8 cellular contexts compared by ENCODE assay signal in the genomic region with DNA sequence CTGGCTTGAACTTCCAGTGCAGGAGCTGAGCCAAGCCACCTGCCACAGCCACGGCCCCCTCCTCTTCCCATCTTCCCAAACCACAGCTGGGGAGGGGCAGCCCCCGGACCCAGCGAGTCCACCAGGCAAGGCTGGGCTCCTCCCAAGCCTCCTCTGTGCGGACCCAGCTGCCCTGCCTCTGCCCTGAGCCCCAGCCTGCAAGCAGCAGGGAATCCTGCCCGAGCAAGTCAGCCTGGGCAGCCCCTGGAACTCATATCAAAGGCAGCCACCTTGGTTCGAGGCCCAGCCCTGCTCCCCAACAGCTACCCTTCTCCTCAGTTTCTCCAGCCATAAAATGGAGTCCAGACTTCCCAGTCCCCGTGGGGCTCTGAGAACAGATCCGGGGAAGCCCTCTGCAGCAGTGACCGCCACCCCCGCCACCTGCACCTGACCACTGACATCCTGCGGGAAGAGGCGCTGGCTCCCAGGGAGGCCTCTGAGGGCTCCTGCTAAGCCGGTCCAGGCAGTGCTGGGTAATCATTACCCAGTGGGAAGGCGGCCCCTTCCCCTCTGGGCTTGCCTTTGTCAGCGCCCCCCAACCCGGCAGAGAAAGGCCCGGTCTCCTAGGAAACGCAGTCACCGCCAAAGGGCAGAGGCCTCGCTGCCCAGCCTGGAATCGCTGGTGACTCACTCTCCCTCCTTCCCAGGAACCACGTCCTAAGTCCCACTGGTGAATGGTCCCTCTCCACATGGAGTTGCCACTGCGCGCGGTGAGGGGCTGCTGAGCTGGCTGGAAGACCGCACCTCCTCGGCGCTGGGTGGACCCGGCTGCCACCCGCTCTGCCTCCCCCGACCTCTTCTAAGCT. TPM values are rescaled to one million over a fixed set of nuclear protein-coding genes. Genes with fewer than 3 reads are reported as not detected.
A peak's percentile ranks its signal among the peaks of the same experiment; 100 is the strongest.
DNase-seq lines count a peak whose midpoint lies in the region; ATAC-seq and TF ChIP-seq lines count a peak whose summit lies in the region.

No MANE protein-coding gene starts in this region.

- H3K27ac Mint-ChIP-seq in activated CD8-positive, alpha-beta T cell treated with anti-CD3 and anti-CD28 coated beads for 36 hours = no peak overlapping the region

- peak; percentile 8; the same call in 1 of the 2 replicates for ATAC-seq in HCT116
- ATAC-seq in activated CD8-positive, alpha-beta T cell treated with anti-CD3 and anti-CD28 coated beads for 36 hours = no peak
- peak in 1 of 8 donors; percentile 23 for ATAC-seq in heart right ventricle
- ATAC-seq in psoas muscle = no peak
- no peak for ATAC-seq in GM18868 (IDR thresholded peaks at IDR 0.05; ENCODE audit: unreplicated experiment)

- H3K4me3 ChIP-seq in AG04449 (ENCODE audit: low read depth, low read length) (peak overlapping the region; percentile 86), HCT116 (replicated peaks in 1 of 2; ENCODE audit: low read depth in 1 of 2, low read length in 2 of 2) (peak overlapping the region; percentile 80 to 90), heart right ventricle (peak overlapping the region; percentile 60 to 82 (median 74)), psoas muscle (peak overlapping the region; percentile 64)

- no peaks in the 10 kb centered on the region for H3K27me3 ChIP-seq in HCT116 (ENCODE audit: insufficient read depth, low read length)
- peaks cover 0 to 17% (median 3%) of the 10 kb centered on the region in 7 donors for H3K27me3 ChIP-seq in heart right ventricle
- peaks cover 0 to 49% (median 8%) of the 10 kb centered on the region in 3 donors for H3K27me3 ChIP-seq in psoas muscle (ENCODE audit: insufficient read depth in 3 of 3, low read length in 2 of 3)

- no peaks in the 10 kb centered on the region for H3K36me3 Mint-ChIP-seq in activated CD8-positive, alpha-beta T cell treated with anti-CD3 and anti-CD28 coated beads for 36 hours (ENCODE audit: low read depth)

- no TSS peak for BruUV-seq in HCT116 (replicated peaks; lab: Mats Ljungman, UMichigan)

- H2AFZ ChIP-seq in HCT116 (ENCODE audit: low read depth, low read length, poor library complexity, severe bottlenecking) = no peak overlapping the region

- H3K36me3 ChIP-seq in HCT116 (ENCODE audit: control insufficient read depth in 1 of 2, insufficient read depth in 2 of 2, low read length in 2 of 2) (no peaks in the 10 kb centered on the region), heart right ventricle (no peaks in the 10 kb centered on the region), psoas muscle (ENCODE audit: insufficient read depth in 1 of 2, low read depth in 1 of 2) (no peaks in the 10 kb centered on the region)

- peak overlapping the region; percentile 54 for H3K4me3 Mint-ChIP-seq in activated CD8-positive, alpha-beta T cell treated with anti-CD3 and anti-CD28 coated beads for 36 hours

- H3K27ac ChIP-seq in HCT116 (ENCODE audit: low read depth, low read length) (peak overlapping the region; percentile 89), heart right ventricle (peak overlapping the region in 9 of 10 donors; percentile 50 to 97 (median 77)), psoas muscle (no peak overlapping the region)

- 47 to 66% methylated on average over 31 of the region's 31 CpGs for WGBS in heart right ventricle, 2 donors
- 30 to 46% (median 37%) methylated on average over 27 to 31 of the region's 31 CpGs for WGBS in psoas muscle, 3 donors

- no peak for TF ChIP-seq RAD21 in HCT116 (IDR thresholded peaks at IDR 0.05; ENCODE audit: low read depth)

- H3K79me2 ChIP-seq in HCT116 (ENCODE audit: insufficient read depth, low read length) = peaks cover 55% of the 10 kb centered on the region

- H3K9me3 ChIP-seq in HCT116 (ENCODE audit: control insufficient read depth in 1 of 2, insufficient read depth in 1 of 2, low read depth in 1 of 2, low read length in 2 of 2) (no peaks in the 10 kb centered on the region), heart right ventricle (no peaks in the 10 kb centered on the region), psoas muscle (no peaks in the 10 kb centered on the region)

- H3K9me3 Mint-ChIP-seq in activated CD8-positive, alpha-beta T cell treated with anti-CD3 and anti-CD28 coated beads for 36 hours = no peaks in the 10 kb centered on the region

- no peaks in the 10 kb centered on the region for H4K20me1 ChIP-seq in HCT116 (ENCODE audit: insufficient read depth)

- peak; percentile 33 for DNase-seq in AG04449 (ENCODE audit: low read depth, low spot score)
- peak; percentile 21 for DNase-seq in HCT116 (ENCODE audit: low read depth, low spot score)
- DNase-seq in activated CD8-positive, alpha-beta T cell treated with anti-CD3 and anti-CD28 coated beads for 36 hours = no peak
- no peak for DNase-seq in heart right ventricle
- peak; percentile 62 to 71 for DNase-seq in psoas muscle
- DNase-seq in UCSD-AML1 (lab: John Stamatoyannopoulos, UW; ENCODE audit: unreplicated experiment) = no peak
- no peak for DNase-seq in DMS 273 (lab: John Stamatoyannopoulos, UW; ENCODE audit: unreplicated experiment)

- H3K4me1 Mint-ChIP-seq in activated CD8-positive, alpha-beta T cell treated with anti-CD3 and anti-CD28 coated beads for 36 hours (ENCODE audit: low read depth) = peaks cover 2% of the 10 kb centered on the region

- POLR2A ChIA-PET in AG04449 (lab: Yijun Ruan, JAX) = interaction anchor here (1.1 kb wide), 1 partner anchor 35 kb away, joined by 4 read pairs; no protein-coding TSS in a partner anchor
- POLR2A ChIA-PET in HCT116 (lab: Charles Lee) = no interaction called here
- POLR2A ChIA-PET in activated CD8-positive, alpha-beta T cell treated with anti-CD3 and anti-CD28 coated beads for 36 hours (lab: Charles Lee) = interaction anchor here (0.6 to 0.8 kb wide), 2 partner anchors 10 to 209 kb away, joined by 3 read pairs; no protein-coding TSS in a partner anchor

- TF ChIP-seq POLR2A in HCT116 (IDR thresholded peaks at IDR 0.05; ENCODE audit: borderline replicate concordance, extremely low read depth, insufficient read depth, insufficient read length) = no peak

- H3K4me1 ChIP-seq in HCT116 (ENCODE audit: control insufficient read depth in 1 of 2, insufficient read depth in 2 of 2, low read length in 2 of 2) = peaks cover 19 to 40% of the 10 kb centered on the region in 2 experiments
- H3K4me1 ChIP-seq in heart right ventricle = peaks cover 8 to 34% (median 23%) of the 10 kb centered on the region in 9 donors
- peaks cover 4% of the 10 kb centered on the region for H3K4me1 ChIP-seq in psoas muscle

- RAD21 ChIA-PET in HCT116 (lab: Charles Lee; ENCODE audit: low non-redundant PET in 1 of 2, low total read pairs in 2 of 2, uncharacterized antibody in 2 of 2, unreplicated experiment in 2 of 2) = no interaction called here

- CTCF ChIA-PET in AG04449 (lab: Yijun Ruan, JAX) = interaction anchor here (0.8 to 1.6 kb wide), 6 partner anchors 12 to 208 kb away, joined by 3 to 12 read pairs (median 4); no protein-coding TSS in a partner anchor
- CTCF ChIA-PET in HCT116 (lab: Charles Lee) = no interaction called here
- CTCF ChIA-PET in activated CD8-positive, alpha-beta T cell treated with anti-CD3 and anti-CD28 coated beads for 36 hours (lab: Charles Lee) = interaction anchor here (1.0 kb wide), 1 partner anchor 208 kb away, joined by 3 read pairs; no protein-coding TSS in a partner anchor

- intact Hi-C loops in HCT116 (cut with micrococcal nuclease) (loop anchor here (5.0 to 10.0 kb wide), 3 partner anchors 248 to 636 kb away; partner anchors contain the start of genes SURF1 and SURF2), heart right ventricle (cut with DNase I) (no loop called here), psoas muscle (cut with DNase I) (loop anchor here in 1 of 2 donors (5.0 kb wide), 1 partner anchor 112 kb away; no protein-coding TSS in a partner anchor)
- intact Hi-C loops in activated CD8-positive, alpha-beta T cell treated with anti-CD3 and anti-CD28 coated beads for 36 hours (cut with micrococcal nuclease) = no loop called here

- peaks cover 3% of the 10 kb centered on the region for H3K27me3 Mint-ChIP-seq in activated CD8-positive, alpha-beta T cell treated with anti-CD3 and anti-CD28 coated beads for 36 hours

- H3K9ac ChIP-seq in HCT116 (ENCODE audit: low read length) = peak overlapping the region; percentile 82

- peak overlapping the region; percentile 99 for H3K4me2 ChIP-seq in HCT116 (ENCODE audit: low read length)

- TF ChIP-seq CTCF in AG04449 (IDR thresholded peaks at IDR 0.05; ENCODE audit: insufficient read depth, low read length, missing control alignments) (no peak), HCT116 (IDR thresholded peaks at IDR 0.05 in 2 of 3, conservative IDR thresholded peaks at IDR 0.05 in 1 of 3; ENCODE audit: borderline replicate concordance in 1 of 3, insufficient read depth in 1 of 3, low read depth in 2 of 3, low read length in 2 of 3) (no peak), heart right ventricle (IDR thresholded peaks at IDR 0.05) (no peak), psoas muscle (IDR thresholded peaks at IDR 0.05) (no peak)
- no peak for TF ChIP-seq CTCF in activated CD8-positive, alpha-beta T cell treated with anti-CD3 and anti-CD28 coated beads for 36 hours (IDR thresholded peaks at IDR 0.05)

- H3K9me2 ChIP-seq in HCT116 (ENCODE audit: insufficient read depth) = no peaks in the 10 kb centered on the region

TF ChIP-seq in HCT116, 20 proteins besides CTCF, POLR2A, EP300 and RAD21 (continues in another document):
- no peak for TF ChIP-seq EZH2phosphoT487 (IDR thresholded peaks at IDR 0.05; ENCODE audit: borderline replicate concordance)
- no peak for TF ChIP-seq FOSL1 (IDR thresholded peaks at IDR 0.05; ENCODE audit: low read depth)
- no peak for TF ChIP-seq SRF (IDR thresholded peaks at IDR 0.05; ENCODE audit: low read depth)
- no peak for TF ChIP-seq SIN3A (IDR thresholded peaks at IDR 0.05; ENCODE audit: low read depth)
- no peak for TF ChIP-seq JUND (IDR thresholded peaks at IDR 0.05)
- no peak for TF ChIP-seq EZH2 (IDR thresholded peaks at IDR 0.05)
- no peak for TF ChIP-seq ELF1 (IDR thresholded peaks at IDR 0.05; ENCODE audit: borderline replicate concordance, low read depth)
- no peak for TF ChIP-seq MAX (IDR thresholded peaks at IDR 0.05)

RNA-seq across cellular contexts. Expression of gene VAV2, which starts 1.5 kb away (rescaled TPM):
- 33.2 TPM for total RNA-seq in HCT116 (2021; ENCODE audit: unreplicated experiment)
- 18.2 and 21.1 TPM in 2 replicates for polyA plus RNA-seq in HCT116 (2012)
- 1 to 10 TPM; 5.1 to 5.4 TPM for total RNA-seq in activated CD8-positive, alpha-beta T cell treated with anti-CD3 and anti-CD28 coated beads for 36 hours
- 1 to 10 TPM; 2.9 to 7.1 (median 5.0) TPM for total RNA-seq in heart right ventricle
- polyA plus RNA-seq in heart right ventricle = 1 to 10 TPM; 4.3 to 5.7 TPM
- total RNA-seq in psoas muscle = 1 to 10 TPM; 1.3 to 2.9 (median 1.8) TPM
- 1 to 10 TPM in 1 of 3 donors, under 1 TPM in 2; 0.70 to 1.8 (median 0.73) TPM for polyA plus RNA-seq in psoas muscle

RNA-seq across cellular contexts. Expression of gene BRD3OS, which starts 34.7 kb away (rescaled TPM):
- total RNA-seq in HCT116 (2021; ENCODE audit: unreplicated experiment) = 17.0 TPM
- polyA plus RNA-seq in HCT116 (2012) = 9.3 and 9.4 TPM in 2 replicates
- 1 to 10 TPM; 8.1 to 8.2 TPM for total RNA-seq in activated CD8-positive, alpha-beta T cell treated with anti-CD3 and anti-CD28 coated beads for 36 hours
- total RNA-seq in heart right ventricle = 10 to 100 TPM in 2 of 10 donors, 1 to 10 TPM in 8; 4.1 to 11.6 (median 7.8) TPM
- 1 to 10 TPM; 4.8 to 6.7 TPM for polyA plus RNA-seq in heart right ventricle
- total RNA-seq in psoas muscle = 1 to 10 TPM; 2.4 to 4.3 (median 4.2) TPM
- polyA plus RNA-seq in psoas muscle = 1 to 10 TPM; 1.2 to 8.7 (median 2.7) TPM

Comparison
In these comparisons a context has a peak if more than half of its experiments do, and no peak if none do; other contexts are left out.
1. DNase-seq: peak in AG04449 (single experiment), HCT116 (single experiment) and psoas muscle (2 of 2); none in activated CD8-positive, alpha-beta T cell treated with anti-CD3 and anti-CD28 coated beads for 36 hours (single experiment), heart right ventricle (0 of 2), UCSD-AML1 (single experiment) and DMS 273 (single experiment).
2. Peak in every context shown above with its lines, with median percentiles within 50 percentile points of each other: H3K4me3 ChIP-seq.